ENCODE assay signal across 25 cellular contexts in genomic region chr12:96085475-96085874, GRCh38.
"Had no signal": no experiment of that assay in that cellular context is flagged by ENCODE, and none has a peak within 500 bp of the region (broad histone marks: within the 10 kb centered on the region; RNA-seq: fewer than 3 reads in every experiment).

No MANE protein-coding gene starts in this region.

- H3K4me3 ChIP-seq: colonic mucosa, coronary artery, dorsolateral prefrontal cortex, esophagus muscularis mucosa, esophagus squamous epithelium, gastrocnemius medialis, gastroesophageal sphincter, heart left ventricle, heart right ventricle had no signal

- H3K4me3 Mint-ChIP-seq: dendritic cell treated with granulocyte-macrophage colony-stimulating factor and Interleukin-4, amounts not matched to agents 40 ng/mL and 50 ng/mL, for 4 days; effector memory CD8-positive, alpha-beta T cell; endodermal cell had no signal

- H3K36me3 ChIP-seq: colonic mucosa, esophagus muscularis mucosa, esophagus squamous epithelium, gastrocnemius medialis, gastroesophageal sphincter, heart left ventricle, heart right ventricle had no signal

- H3K27ac Mint-ChIP-seq: dendritic cell treated with granulocyte-macrophage colony-stimulating factor and Interleukin-4, amounts not matched to agents 40 ng/mL and 50 ng/mL, for 4 days; endodermal cell had no signal

- H3K27me3 ChIP-seq: colonic mucosa, dorsolateral prefrontal cortex, esophagus muscularis mucosa, esophagus squamous epithelium, foreskin keratinocyte, gastrocnemius medialis, gastroesophageal sphincter, heart left ventricle, heart right ventricle had no signal

- H3K27ac ChIP-seq: colonic mucosa, coronary artery, dorsolateral prefrontal cortex, epithelial cell of prostate, esophagus muscularis mucosa, esophagus squamous epithelium, foreskin keratinocyte, gastrocnemius medialis, gastroesophageal sphincter, heart left ventricle, heart right ventricle had no signal

- DNase-seq: colonic mucosa; cortex of kidney; dermis blood vessel endothelial cell; dorsolateral prefrontal cortex; effector CD4-positive, alpha-beta T cell; effector CD8-positive, alpha-beta T cell; effector memory CD4-positive, alpha-beta T cell; effector memory CD8-positive, alpha-beta T cell; endodermal cell; erythroblast; esophagus squamous epithelium; foreskin fibroblast; foreskin keratinocyte; foreskin melanocyte; gastrocnemius medialis; glutamatergic neuron; head of caudate nucleus; heart left ventricle; heart right ventricle had no signal

- H3K9me3 ChIP-seq: colonic mucosa, esophagus muscularis mucosa, esophagus squamous epithelium, gastrocnemius medialis, gastroesophageal sphincter had no signal

- H3K4me1 ChIP-seq: colonic mucosa, esophagus muscularis mucosa, gastrocnemius medialis, gastroesophageal sphincter had no signal

- ATAC-seq: effector memory CD8-positive, alpha-beta T cell; esophagus mucosa; foreskin keratinocyte; gastrocnemius medialis; gastroesophageal sphincter; heart left ventricle; heart right ventricle had no signal
